1 cellular context compared by ENCODE assay signal in genomic region chr12:109915171-109916040, GRCh38.
TF ChIP-seq lines count a peak whose summit lies in the region.

No MANE protein-coding gene starts in this region.

TF ChIP-seq in WTC11, 78 proteins besides CTCF, POLR2A, EP300 and RAD21 (continued from another document):
- TF ChIP-seq USF2 (CRISPR knock-in tag; IDR thresholded peaks at IDR 0.05) (no peak), MYBL2 (CRISPR knock-in tag; IDR thresholded peaks at IDR 0.05) (no peak)
